Comparison of ENCODE assay signal across 38 cellular contexts in the genomic region with DNA sequence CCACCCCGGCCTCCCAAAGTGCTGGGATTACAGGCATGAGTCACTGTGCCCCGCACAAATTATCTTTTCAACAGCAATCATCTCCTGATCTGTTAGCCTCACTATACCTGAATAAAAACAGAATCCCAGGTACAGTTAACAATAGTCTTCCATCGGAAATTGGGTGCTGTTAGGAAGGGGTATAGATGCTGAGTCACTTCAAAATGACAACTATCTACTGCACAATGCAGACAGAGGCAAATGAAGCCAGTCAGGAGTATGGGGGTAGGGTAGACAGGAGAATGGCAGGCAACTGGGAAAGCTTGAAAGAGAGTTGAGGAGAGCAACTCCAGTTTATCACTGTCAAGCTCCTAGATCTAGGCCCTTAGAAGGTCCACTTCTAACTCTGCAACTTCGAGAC. TPM values are rescaled to one million over a fixed set of nuclear protein-coding genes. Genes with fewer than 3 reads are reported as not detected.
"Had no signal": no experiment of that assay in that cellular context is flagged by ENCODE, and none has a peak within 500 bp of the region (broad histone marks: within the 10 kb centered on the region; RNA-seq: fewer than 3 reads in every experiment).

No MANE protein-coding gene starts in this region.

- FAIRE-seq: bronchial epithelial cell, TTC549 had no signal

- H3K4me1 ChIP-seq: ascending aorta had no signal

- H3K4me3 Mint-ChIP-seq: activated B cell treated with CpG ODN at 0.5 μM for 24 hours; activated CD4-positive, alpha-beta memory T cell treated with anti-CD3 and anti-CD28 coated beads for 36 hours; activated CD4-positive, alpha-beta T cell treated with anti-CD3 and anti-CD28 coated beads, Interleukin-2, amount 10 ng/mL, durations not matched to agents 24 days and 14 days; activated CD8-positive, alpha-beta memory T cell treated with anti-CD3 and anti-CD28 coated beads, Interleukin-2, amount 10 ng/mL, durations not matched to agents 7 days and 5 days; activated CD8-positive, alpha-beta T cell treated with anti-CD3 and anti-CD28 coated beads, Interleukin-2, amount 10 ng/mL, durations not matched to agents 7 days and 5 days; activated naive CD4-positive, alpha-beta T cell treated with anti-CD3 and anti-CD28 coated beads, Interleukin-2, amount 10 ng/mL, durations not matched to agents 7 days and 5 days; activated naive CD4-positive, alpha-beta T cell treated with anti-CD3 and anti-CD28 coated beads, Interleukin-2, amount 50 U/mL, for 24 hours; activated naive CD8-positive, alpha-beta T cell; activated naive CD8-positive, alpha-beta T cell treated with anti-CD3 and anti-CD28 coated beads, Interleukin-2, amount 10 ng/mL, durations not matched to agents 7 days and 5 days; activated naive CD8-positive, alpha-beta T cell treated with anti-CD3 and anti-CD28 coated beads, Interleukin-2, amount 50 U/mL, for 24 hours; activated T-cell treated with anti-CD3 and anti-CD28 coated beads, Interleukin-2, amount 50 U/mL, for 24 hours; brain; T-helper 1 cell treated with Interleukin-12 subunit alpha and Interleukin-12 subunit beta and Interleukin-4 antibody, amounts not matched to agents 30 μg/mL and 1 μg/mL, for 36 hours; T-helper 2 cell treated with Interferon-gamma antibody and Interleukin-4, amounts not matched to agents 5 μg/mL and 100 μg/mL, for 36 hours had no signal

- H3K4me1 Mint-ChIP-seq: activated B cell treated with CpG ODN at 0.5 μM for 24 hours; activated CD4-positive, alpha-beta T cell treated with anti-CD3 and anti-CD28 coated beads, Interleukin-2, amount 10 ng/mL, durations not matched to agents 24 days and 14 days; activated naive CD4-positive, alpha-beta T cell treated with anti-CD3 and anti-CD28 coated beads, Interleukin-2, amount 50 U/mL, for 24 hours; activated naive CD8-positive, alpha-beta T cell treated with anti-CD3 and anti-CD28 coated beads, Interleukin-2, amount 50 U/mL, for 24 hours; brain had no signal

- H3K27me3 ChIP-seq: ascending aorta, cardiac muscle cell had no signal

- H3K9me3 Mint-ChIP-seq: activated B cell treated with CpG ODN at 0.5 μM for 24 hours; activated CD4-positive, alpha-beta memory T cell treated with anti-CD3 and anti-CD28 coated beads for 36 hours; activated CD4-positive, alpha-beta T cell treated with anti-CD3 and anti-CD28 coated beads, Interleukin-2, amount 10 ng/mL, durations not matched to agents 24 days and 14 days; activated naive CD4-positive, alpha-beta T cell treated with anti-CD3 and anti-CD28 coated beads, Interleukin-2, amount 10 ng/mL, durations not matched to agents 7 days and 5 days; activated naive CD4-positive, alpha-beta T cell treated with anti-CD3 and anti-CD28 coated beads, Interleukin-2, amount 50 U/mL, for 24 hours; activated naive CD8-positive, alpha-beta T cell treated with anti-CD3 and anti-CD28 coated beads, Interleukin-2, amount 10 ng/mL, durations not matched to agents 7 days and 5 days; activated naive CD8-positive, alpha-beta T cell treated with anti-CD3 and anti-CD28 coated beads, Interleukin-2, amount 50 U/mL, for 24 hours; activated T-cell treated with anti-CD3 and anti-CD28 coated beads, Interleukin-2, amount 50 U/mL, for 24 hours; activated T-helper 2 cell treated with anti-CD3 and anti-CD28 coated beads, Interferon-gamma antibody, Interleukin-2, Interleukin-4, amounts not matched to agents 10 μg/mL and 5 μg/mL and 100 μg/mL, durations not matched to agents 14 hours and 24 hours and 36 hours; T-helper 1 cell treated with Interleukin-12 subunit alpha and Interleukin-12 subunit beta and Interleukin-4 antibody, amounts not matched to agents 30 μg/mL and 1 μg/mL, for 36 hours; T-helper 2 cell treated with Interferon-gamma antibody and Interleukin-4, amounts not matched to agents 5 μg/mL and 100 μg/mL, for 36 hours had no signal

- H3K4me3 ChIP-seq: ascending aorta, cardiac muscle cell had no signal

- H3K27ac Mint-ChIP-seq: activated B cell treated with CpG ODN at 0.5 μM for 24 hours; activated CD4-positive, alpha-beta memory T cell treated with anti-CD3 and anti-CD28 coated beads for 36 hours; activated CD4-positive, alpha-beta T cell treated with anti-CD3 and anti-CD28 coated beads, Interleukin-2, amount 10 ng/mL, durations not matched to agents 24 days and 14 days; activated CD8-positive, alpha-beta memory T cell treated with anti-CD3 and anti-CD28 coated beads, Interleukin-2, amount 10 ng/mL, durations not matched to agents 7 days and 5 days; activated CD8-positive, alpha-beta T cell treated with anti-CD3 and anti-CD28 coated beads, Interleukin-2, amount 10 ng/mL, durations not matched to agents 7 days and 5 days; activated naive CD4-positive, alpha-beta T cell treated with anti-CD3 and anti-CD28 coated beads, Interleukin-2, amount 10 ng/mL, durations not matched to agents 7 days and 5 days; activated naive CD4-positive, alpha-beta T cell treated with anti-CD3 and anti-CD28 coated beads, Interleukin-2, amount 50 U/mL, for 24 hours; activated naive CD8-positive, alpha-beta T cell; activated naive CD8-positive, alpha-beta T cell treated with anti-CD3 and anti-CD28 coated beads, Interleukin-2, amount 10 ng/mL, durations not matched to agents 7 days and 5 days; activated naive CD8-positive, alpha-beta T cell treated with anti-CD3 and anti-CD28 coated beads, Interleukin-2, amount 50 U/mL, for 24 hours; activated T-cell treated with anti-CD3 and anti-CD28 coated beads, Interleukin-2, amount 50 U/mL, for 24 hours; activated T-helper 2 cell treated with anti-CD3 and anti-CD28 coated beads, Interferon-gamma antibody, Interleukin-2, Interleukin-4, amounts not matched to agents 10 μg/mL and 5 μg/mL and 100 μg/mL, durations not matched to agents 14 hours and 24 hours and 36 hours; brain; T-helper 1 cell treated with Interleukin-12 subunit alpha and Interleukin-12 subunit beta and Interleukin-4 antibody, amounts not matched to agents 30 μg/mL and 1 μg/mL, for 36 hours; T-helper 2 cell treated with Interferon-gamma antibody and Interleukin-4, amounts not matched to agents 5 μg/mL and 100 μg/mL, for 36 hours had no signal

- H3K36me3 Mint-ChIP-seq: activated CD4-positive, alpha-beta memory T cell treated with anti-CD3 and anti-CD28 coated beads for 36 hours; activated CD8-positive, alpha-beta memory T cell treated with anti-CD3 and anti-CD28 coated beads, Interleukin-2, amount 10 ng/mL, durations not matched to agents 7 days and 5 days; activated naive CD4-positive, alpha-beta T cell treated with anti-CD3 and anti-CD28 coated beads, Interleukin-2, amount 10 ng/mL, durations not matched to agents 7 days and 5 days; activated naive CD4-positive, alpha-beta T cell treated with anti-CD3 and anti-CD28 coated beads, Interleukin-2, amount 50 U/mL, for 24 hours; activated naive CD8-positive, alpha-beta T cell; activated naive CD8-positive, alpha-beta T cell treated with anti-CD3 and anti-CD28 coated beads, Interleukin-2, amount 10 ng/mL, durations not matched to agents 7 days and 5 days; brain had no signal

- DNase-seq: activated B cell treated with CpG ODN at 0.5 μM for 24 hours; activated CD4-positive, alpha-beta memory T cell treated with anti-CD3 and anti-CD28 coated beads for 36 hours; activated CD4-positive, alpha-beta T cell treated with anti-CD3 and anti-CD28 coated beads for 4 hours; activated CD4-positive, alpha-beta T cell treated with anti-CD3 and anti-CD28 coated beads, Interleukin-2, amount 10 ng/mL, durations not matched to agents 24 days and 14 days; activated CD4-positive, alpha-beta T cell treated with anti-CD3 and anti-CD28 coated beads, Interleukin-2, amount 50 U/mL, for 1 hour; activated CD4-positive, alpha-beta T cell treated with anti-CD3 and anti-CD28 coated beads, Interleukin-2, amount 50 U/mL, for 4 hours; activated CD4-positive, CD25-positive, alpha-beta regulatory T cell treated with anti-CD3 and anti-CD28 coated beads, Interleukin-2, amount 50 U/mL, for 72 hours; activated CD8-positive, alpha-beta memory T cell treated with anti-CD3 and anti-CD28 coated beads for 24 hours; activated CD8-positive, alpha-beta memory T cell treated with anti-CD3 and anti-CD28 coated beads, Interleukin-2, amount 10 ng/mL, durations not matched to agents 7 days and 5 days; activated CD8-positive, alpha-beta memory T cell treated with anti-CD3 and anti-CD28 coated beads, Interleukin-2, amount 50 U/mL, for 48 hours; activated CD8-positive, alpha-beta T cell treated with anti-CD3 and anti-CD28 coated beads, Interleukin-2, amount 10 ng/mL, durations not matched to agents 7 days and 5 days; activated effector memory CD4-positive, alpha-beta T cell treated with Interleukin-2 at 50 U/mL for 16 hours; activated gamma-delta T cell; activated naive CD4-positive, alpha-beta T cell treated with anti-CD3 and anti-CD28 coated beads, Interleukin-2, amount 10 ng/mL, durations not matched to agents 7 days and 5 days; activated naive CD4-positive, alpha-beta T cell treated with Interleukin-2 at 50 U/mL for 16 hours; activated naive CD8-positive, alpha-beta T cell treated with anti-CD3 and anti-CD28 coated beads, Interleukin-2, amount 10 ng/mL, durations not matched to agents 7 days and 5 days; activated naive CD8-positive, alpha-beta T cell treated with anti-CD3 and anti-CD28 coated beads, Interleukin-2, amount 50 U/mL, for 24 hours; activated T-cell treated with anti-CD3 and anti-CD28 coated beads, Interleukin-2, amount 50 U/mL, for 24 hours; activated T-cell treated with anti-CD3 and anti-CD28 coated beads, Interleukin-2, amount 50 U/mL, for 48 hours; amygdala; anterior cingulate cortex; central memory CD4-positive, alpha-beta T cell; T-helper 1 cell; T-helper 2 cell; T-helper 9 cell had no signal

- ATAC-seq: activated CD8-positive, alpha-beta memory T cell treated with anti-CD3 and anti-CD28 coated beads, Interleukin-2, amount 10 ng/mL, durations not matched to agents 7 days and 5 days; activated CD8-positive, alpha-beta T cell treated with anti-CD3 and anti-CD28 coated beads, Interleukin-2, amount 10 ng/mL, durations not matched to agents 7 days and 5 days; activated naive CD8-positive, alpha-beta T cell treated with anti-CD3 and anti-CD28 coated beads, Interleukin-2, amount 50 U/mL, for 24 hours had no signal

- H3K36me3 ChIP-seq: ascending aorta, cardiac muscle cell had no signal

- H3K9me3 ChIP-seq: ascending aorta had no signal

- H3K27ac ChIP-seq: ascending aorta, cardiac muscle cell, VCaP had no signal

RNA-seq across cellular contexts. Expression of a gene that starts 40.3 kb away (rescaled TPM):
- total RNA-seq: activated B cell treated with CpG ODN at 0.5 μM for 24 hours; activated CD4-positive, alpha-beta memory T cell treated with anti-CD3 and anti-CD28 coated beads for 36 hours; activated CD4-positive, alpha-beta T cell treated with anti-CD3 and anti-CD28 coated beads, Interleukin-2, amount 10 ng/mL, durations not matched to agents 24 days and 14 days; activated CD8-positive, alpha-beta memory T cell treated with anti-CD3 and anti-CD28 coated beads, Interleukin-2, amount 10 ng/mL, durations not matched to agents 7 days and 5 days; activated CD8-positive, alpha-beta T cell treated with anti-CD3 and anti-CD28 coated beads, Interleukin-2, amount 10 ng/mL, durations not matched to agents 7 days and 5 days; activated naive CD8-positive, alpha-beta T cell treated with anti-CD3 and anti-CD28 coated beads, Interleukin-2, amount 10 ng/mL, durations not matched to agents 7 days and 5 days; activated T-helper 2 cell treated with anti-CD3 and anti-CD28 coated beads, Interferon-gamma antibody, Interleukin-2, Interleukin-4, amounts not matched to agents 10 μg/mL and 5 μg/mL and 100 μg/mL, durations not matched to agents 14 hours and 24 hours and 36 hours; ascending aorta; bronchial epithelial cell; cardiac muscle cell had no signal
- polyA plus RNA-seq: adipose tissue, cardiac muscle cell had no signal

RNA-seq across cellular contexts. Expression of a gene that starts 57.8 kb away (rescaled TPM):
- total RNA-seq: activated B cell treated with CpG ODN at 0.5 μM for 24 hours; activated CD4-positive, alpha-beta memory T cell treated with anti-CD3 and anti-CD28 coated beads for 36 hours; activated CD4-positive, alpha-beta T cell treated with anti-CD3 and anti-CD28 coated beads, Interleukin-2, amount 10 ng/mL, durations not matched to agents 24 days and 14 days; activated CD8-positive, alpha-beta memory T cell treated with anti-CD3 and anti-CD28 coated beads, Interleukin-2, amount 10 ng/mL, durations not matched to agents 7 days and 5 days; activated CD8-positive, alpha-beta T cell treated with anti-CD3 and anti-CD28 coated beads, Interleukin-2, amount 10 ng/mL, durations not matched to agents 7 days and 5 days; activated naive CD8-positive, alpha-beta T cell treated with anti-CD3 and anti-CD28 coated beads, Interleukin-2, amount 10 ng/mL, durations not matched to agents 7 days and 5 days; activated T-helper 2 cell treated with anti-CD3 and anti-CD28 coated beads, Interferon-gamma antibody, Interleukin-2, Interleukin-4, amounts not matched to agents 10 μg/mL and 5 μg/mL and 100 μg/mL, durations not matched to agents 14 hours and 24 hours and 36 hours; ascending aorta; bronchial epithelial cell; cerebellum had no signal
